ENCODE assay signal across 21 cellular contexts in genomic region chr12:108679282-108679681, GRCh38. TPM values are rescaled to one million over a fixed set of nuclear protein-coding genes. Genes with fewer than 3 reads are reported as not detected.
DNase-seq lines count a peak whose midpoint lies in the region; ATAC-seq, FAIRE-seq and TF ChIP-seq lines count a peak whose summit lies in the region.
"Had no signal": no experiment of that assay in that cellular context is flagged by ENCODE, and none has a peak within 500 bp of the region (broad histone marks: within the 10 kb centered on the region; RNA-seq: fewer than 3 reads in every experiment).

No MANE protein-coding gene starts in this region.

- BruUV-seq in GM12878 (replicated peaks; lab: Mats Ljungman, UMichigan) = no TSS peak

- no peak for TF ChIP-seq CTCF in MM.1S (IDR thresholded peaks at IDR 0.05; ENCODE audit: low read length)
- TF ChIP-seq CTCF in GM12878 (IDR thresholded peaks at IDR 0.05 in 2 of 3, conservative IDR thresholded peaks at IDR 0.05 in 1 of 3; ENCODE audit: control insufficient read depth in 2 of 3, extremely low read depth in 1 of 3, insufficient read depth in 1 of 3, low read depth in 3 of 3, low read length in 3 of 3) = no peak
- TF ChIP-seq CTCF in vagina (IDR thresholded peaks at IDR 0.05) = no peak

- H4K20me1 ChIP-seq in MM.1S (ENCODE audit: insufficient read depth, low read length) (no peaks in the 10 kb centered on the region), GM12878 (ENCODE audit: control insufficient read depth, insufficient read depth) (no peaks in the 10 kb centered on the region)

- no peaks in the 10 kb centered on the region for H3K9me2 ChIP-seq in MM.1S (replicated peaks; ENCODE audit: insufficient read depth, low read length)
- H3K9me2 ChIP-seq: SK-N-SH had no signal

- no peaks in the 10 kb centered on the region for H3K27me3 ChIP-seq in MM.1S (replicated peaks; ENCODE audit: insufficient read depth, low read length)
- no peaks in the 10 kb centered on the region for H3K27me3 ChIP-seq in GM12878 (replicated peaks in 1 of 2; ENCODE audit: control insufficient read depth in 2 of 2, insufficient read depth in 2 of 2, low read length in 1 of 2)
- no peaks in the 10 kb centered on the region for H3K27me3 ChIP-seq in rectal smooth muscle tissue (ENCODE audit: control insufficient read depth, insufficient read depth, low read length)
- H3K27me3 ChIP-seq in vagina = no peaks in the 10 kb centered on the region
- H3K27me3 ChIP-seq: BLaER1 treated with 17β-estradiol and CSF1 and Interleukin-3, amounts not matched to agents 10 nM and 100 nM had no signal

- H3K4me1 ChIP-seq in MM.1S (ENCODE audit: low read length) = peaks cover 50% of the 10 kb centered on the region
- peaks cover 9% of the 10 kb centered on the region for H3K4me1 ChIP-seq in GM12878 (ENCODE audit: control insufficient read depth, insufficient read depth, low read length)
- H3K4me1 ChIP-seq in rectal smooth muscle tissue (ENCODE audit: control insufficient read depth, insufficient read depth, low read length) = peaks cover 16% of the 10 kb centered on the region
- H3K4me1 ChIP-seq in vagina = peaks cover 5% of the 10 kb centered on the region

- RAD21 ChIA-PET in GM12878 (lab: Charles Lee; ENCODE audit: unreplicated experiment) = interaction anchor here (0.6 to 2.6 kb wide), 9 partner anchors 11 to 103 kb away, joined by 3 to 15 read pairs (median 4); no protein-coding TSS in a partner anchor

- TF ChIP-seq POLR2A in GM12878 (IDR thresholded peaks at IDR 0.05; ENCODE audit: low read depth, low read length) = no peak
- TF ChIP-seq POLR2A in vagina (IDR thresholded peaks at IDR 0.05) = no peak

- CTCF ChIA-PET in GM12878 (lab: Yijun Ruan, JAX) = interaction anchor here (0.7 to 2.1 kb wide), 10 partner anchors 9 to 125 kb away, joined by 3 to 12 read pairs (median 6); no protein-coding TSS in a partner anchor

- DNase-seq in DMS53 (lab: John Stamatoyannopoulos, UW) = peak; percentile 18
- DNase-seq in DMS53 treated with DMSO at 0.1 percent for 48 hours (lab: John Stamatoyannopoulos, UW; ENCODE audit: unreplicated experiment) = no peak
- DNase-seq in MM.1S = peak; percentile 93
- no peak for DNase-seq in GM12878 (ENCODE audit: low read depth, low spot score)
- no peak for DNase-seq in vagina (ENCODE audit: extremely low spot score in 2 of 2)
- DNase-seq in posterior cingulate gyrus = no peak
- DNase-seq: DND-41, GDM1, GOT3, NCI-H1048, NCI-H187 treated with DMSO at 0.1 percent for 48 hours, NCI-H526, PC-9, SK-N-SH had no signal

- WGBS in GM12878 (ENCODE audit: insufficient coverage, insufficient replicate concordance, low lambda C conversion rate, missing lambda C conversion rate) = 44% methylated on average over 1 of the region's 1 CpG

- H2AFZ ChIP-seq in MM.1S (ENCODE audit: low read length) (no peak overlapping the region), GM12878 (ENCODE audit: control insufficient read depth, low read depth, low read length) (no peak overlapping the region)
- H2AFZ ChIP-seq: PC-9 had no signal

- no peaks in the 10 kb centered on the region for H3K9me3 ChIP-seq in MM.1S (replicated peaks; ENCODE audit: insufficient read depth, low read length)
- H3K9me3 ChIP-seq in GM12878 (replicated peaks; ENCODE audit: control insufficient read depth, insufficient read depth, low read length) = no peaks in the 10 kb centered on the region
- H3K9me3 ChIP-seq in vagina = no peaks in the 10 kb centered on the region
- H3K9me3 ChIP-seq: BLaER1 treated with 17β-estradiol and CSF1 and Interleukin-3, amounts not matched to agents 10 nM and 100 nM; SK-N-SH had no signal

- H3F3A ChIP-seq in MM.1S (ENCODE audit: insufficient read depth, low read length) = peaks cover 31% of the 10 kb centered on the region

- TF ChIP-seq EP300 in GM12878 (IDR thresholded peaks at IDR 0.05; ENCODE audit: borderline replicate concordance in 1 of 2, control insufficient read depth in 1 of 2, low read depth in 2 of 2, low read length in 2 of 2) = no peak

- H3K79me2 ChIP-seq in MM.1S (ENCODE audit: low read length) (peaks cover 88% of the 10 kb centered on the region), GM12878 (ENCODE audit: control insufficient read depth, insufficient read depth, low read length) (peaks cover 48% of the 10 kb centered on the region)

- no peak for TF ChIP-seq RAD21 in GM12878 (IDR thresholded peaks at IDR 0.05; ENCODE audit: insufficient read depth, low read depth, low read length)

- peak overlapping the region; percentile 40 for H3K9ac ChIP-seq in MM.1S (ENCODE audit: low read length)
- H3K9ac ChIP-seq in GM12878 (ENCODE audit: control insufficient read depth, insufficient read depth, low read length) = no peak overlapping the region
- H3K9ac ChIP-seq in rectal smooth muscle tissue (ENCODE audit: low read length) = no peak overlapping the region
- H3K9ac ChIP-seq: BLaER1 treated with 17β-estradiol and CSF1 and Interleukin-3, amounts not matched to agents 10 nM and 100 nM; SK-N-SH had no signal

- H3K27ac ChIP-seq in MM.1S (ENCODE audit: low read length) (peak overlapping the region; percentile 94), GM12878 (ENCODE audit: control insufficient read depth, insufficient read depth) (no peak overlapping the region), rectal smooth muscle tissue (ENCODE audit: low read depth, low read length) (peak overlapping the region; percentile 33), vagina (no peak overlapping the region)
- H3K27ac ChIP-seq: 22Rv1; BLaER1 treated with 17β-estradiol and CSF1 and Interleukin-3, amounts not matched to agents 10 nM and 100 nM; HL-60; PC-9 had no signal

- H3K36me3 ChIP-seq in MM.1S (replicated peaks; ENCODE audit: insufficient read depth, low read length) (peaks cover 10% of the 10 kb centered on the region; the same call in 1 of the 2 replicates), GM12878 (ENCODE audit: control insufficient read depth in 2 of 2, insufficient read depth in 2 of 2, low read length in 1 of 2) (peaks cover 3 to 12% of the 10 kb centered on the region in 2 experiments), rectal smooth muscle tissue (ENCODE audit: control insufficient read depth, insufficient read depth, low read length) (peaks cover 6% of the 10 kb centered on the region), vagina (peaks cover 0 to 4% of the 10 kb centered on the region in 2 donors)

- H3K4me3 ChIP-seq in MM.1S (ENCODE audit: low read length) (peak overlapping the region; percentile 23; the same call in 1 of the 2 replicates), GM12878 (no peak overlapping the region), rectal smooth muscle tissue (ENCODE audit: low read length) (no peak overlapping the region), vagina (no peak overlapping the region)
- H3K4me3 ChIP-seq: BLaER1 treated with 17β-estradiol and CSF1 and Interleukin-3, amounts not matched to agents 10 nM and 100 nM; K562; PC-9 had no signal

- ATAC-seq in GM12878 = peak; percentile 81
- no peak for ATAC-seq in GM18907 (IDR thresholded peaks at IDR 0.05; ENCODE audit: unreplicated experiment)
- ATAC-seq: K562, Right ventricle myocardium inferior had no signal

- POLR2A ChIA-PET in GM12878 (lab: Charles Lee) = interaction anchor here (0.5 to 2.3 kb wide), 10 partner anchors 9 to 54 kb away, joined by 3 to 13 read pairs (median 5); no protein-coding TSS in a partner anchor

- H3K4me2 ChIP-seq in MM.1S (ENCODE audit: low read depth, low read length) = peak overlapping the region; percentile 72
- no peak overlapping the region for H3K4me2 ChIP-seq in GM12878 (ENCODE audit: control insufficient read depth, insufficient read depth)
- H3K4me2 ChIP-seq: BLaER1 treated with 17β-estradiol and CSF1 and Interleukin-3, amounts not matched to agents 10 nM and 100 nM; PC-9; SK-N-SH had no signal

- intact Hi-C loops in GM12878 (cut with micrococcal nuclease; ENCODE audit: unreplicated experiment) = no loop called here
- intact Hi-C loops in vagina (cut with DNase I) = no loop called here
- intact Hi-C loops in posterior cingulate gyrus (cut with DNase I) = no loop called here

- SMC1A ChIA-PET in GM12878 (lab: Charles Lee; ENCODE audit: uncharacterized antibody, unreplicated experiment) = interaction anchor here (0.7 to 3.1 kb wide), 10 partner anchors 9 to 125 kb away, joined by 3 to 34 read pairs (median 4); no protein-coding TSS in a partner anchor

- in situ Hi-C loops in GM12878 (cut with MboI) = no loop called here

- FAIRE-seq in GM12878 (lab: Jason Lieb, UNC) = no peak
- FAIRE-seq: K562 had no signal

RNA-seq across cellular contexts. Expression of gene SELPLG, which starts 45.6 kb away (rescaled TPM):
- 102 and 112 TPM in 2 replicates for total RNA-seq in GM12878 (2013; cell fraction: nucleolus; rRNA removed)
- total RNA-seq in GM12878 (2014; rRNA removed) (31.4 and 31.5 TPM in 2 replicates), GM12878 (2014; rRNA removed; fragmentation: Illumina TruSeq; extraction: Trizol) (15.2 and 17.0 TPM in 2 replicates), GM12878 (2021) (20.7 and 21.0 TPM in 2 replicates), vagina (14.2 TPM)
- 24.8 TPM for polyA plus RNA-seq in GM12878 (2011; ENCODE audit: low read depth)
- polyA plus RNA-seq in GM12878 (2011; rRNA removed) (10.6 and 24.1 TPM in 2 replicates), GM12878 (2014; fragmentation: Illumina TruSeq; extraction: Trizol) (8.7 and 25.8 TPM in 2 replicates), GM12878 (2014; fragmentation: Nextera tagmentation; extraction: Ambion mirVana) (1 to 10 TPM; 3.2 to 5.3 TPM), GM12878 (2014; rRNA removed) (32.3 and 33.3 TPM in 2 replicates), GM12878 (2016; fragmentation: Nextera tagmentation; extraction: Ambion mirVana) (10 to 100 TPM; 23.6 to 29.5 TPM)
- 39.6 and 46.7 TPM in 2 replicates for polyA plus RNA-seq in GM12878 (2011; cell fraction: cytosol; rRNA removed)
- polyA plus RNA-seq in GM12878 (2011; cell fraction: nucleus; rRNA removed) = 17.9 and 23.7 TPM in 2 replicates
- 44.5 and 45.4 TPM in 2 replicates for polyA plus RNA-seq in GM12878 (2012)
- 19.2 and 29.2 TPM in 2 replicates for polyA minus RNA-seq in GM12878 (2011; rRNA and poly(A)+ RNA removed)
- 4.7 and 6.8 TPM in 2 replicates for polyA minus RNA-seq in GM12878 (2011; cell fraction: cytosol; rRNA and poly(A)+ RNA removed)
- 4.2 and 6.7 TPM in 2 replicates for polyA minus RNA-seq in GM12878 (2011; cell fraction: nucleus; rRNA and poly(A)+ RNA removed)

RNA-seq across cellular contexts. Expression of gene CORO1C, which starts 52.0 kb away (rescaled TPM):
- total RNA-seq in GM12878 (2013; cell fraction: nucleolus; rRNA removed) = 234 and 248 TPM in 2 replicates
- total RNA-seq in GM12878 (2014; rRNA removed) = 91.3 and 94.1 TPM in 2 replicates
- total RNA-seq in GM12878 (2014; rRNA removed; fragmentation: Illumina TruSeq; extraction: Trizol) = 158 and 164 TPM in 2 replicates
- 208 and 212 TPM in 2 replicates for total RNA-seq in GM12878 (2021)
- 59.8 TPM for polyA plus RNA-seq in GM12878 (2011; ENCODE audit: low read depth)
- polyA plus RNA-seq in GM12878 (2011; rRNA removed) = 204 and 254 TPM in 2 replicates
- polyA plus RNA-seq in GM12878 (2011; cell fraction: cytosol; rRNA removed) = 168 and 182 TPM in 2 replicates
- polyA plus RNA-seq in GM12878 (2011; cell fraction: nucleus; rRNA removed) = 142 and 153 TPM in 2 replicates
- 76.4 and 96.1 TPM in 2 replicates for polyA plus RNA-seq in GM12878 (2012)
- 145 and 221 TPM in 2 replicates for polyA plus RNA-seq in GM12878 (2014; fragmentation: Illumina TruSeq; extraction: Trizol)
- polyA plus RNA-seq in GM12878 (2014; fragmentation: Nextera tagmentation; extraction: Ambion mirVana) = 10 to 100 TPM; 52.7 to 52.9 TPM
- 152 and 178 TPM in 2 replicates for polyA plus RNA-seq in GM12878 (2014; rRNA removed)
- polyA plus RNA-seq in GM12878 (2016; fragmentation: Nextera tagmentation; extraction: Ambion mirVana) = 100 to 1,000 TPM; 202 to 203 TPM
- 514 and 669 TPM in 2 replicates for polyA minus RNA-seq in GM12878 (2011; rRNA and poly(A)+ RNA removed)
- polyA minus RNA-seq in GM12878 (2011; cell fraction: cytosol; rRNA and poly(A)+ RNA removed) = 86.2 and 126 TPM in 2 replicates
- 89.3 and 119 TPM in 2 replicates for polyA minus RNA-seq in GM12878 (2011; cell fraction: nucleus; rRNA and poly(A)+ RNA removed)
- 189 TPM for total RNA-seq in vagina

Comparison
In these comparisons a context has a peak if more than half of its experiments do, and no peak if none do; other contexts are left out.
1. DNase-seq: peak in DMS53 (single experiment) and MM.1S (single experiment); none in DMS53 treated with DMSO at 0.1 percent for 48 hours (single experiment), GM12878 (single experiment), vagina (0 of 2) and posterior cingulate gyrus (0 of 10).
2. H3K27ac ChIP-seq: peak in MM.1S (single experiment) and rectal smooth muscle tissue (single experiment); none in GM12878 (single experiment) and vagina (single experiment).